In the genomic region with DNA sequence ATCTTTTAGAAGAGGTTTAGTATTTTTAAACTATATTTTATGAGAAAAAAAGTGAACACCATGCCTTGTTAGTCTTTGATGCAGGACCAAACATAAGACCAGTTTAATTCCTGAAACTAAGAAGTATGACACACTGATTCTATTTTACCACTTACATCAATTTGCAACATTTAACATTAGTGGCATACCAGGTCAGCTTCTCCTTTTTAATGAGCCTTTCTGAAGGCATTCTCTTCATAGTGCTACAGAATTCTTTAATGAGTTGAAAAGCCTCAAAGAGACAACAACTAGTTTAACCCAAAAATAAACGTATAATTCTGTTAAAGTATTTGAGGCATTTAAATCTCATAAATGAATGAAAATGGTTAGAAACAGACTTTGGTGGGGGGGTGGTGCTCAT, we compare ENCODE assay signal across 9 cellular contexts.
"Had no signal": no experiment of that assay in that cellular context is flagged by ENCODE, and none has a peak within 500 bp of the region (broad histone marks: within the 10 kb centered on the region; RNA-seq: fewer than 3 reads in every experiment).

No MANE protein-coding gene starts in this region.

- H3K9me3 ChIP-seq: HAP-1 had no signal

- H3K27ac ChIP-seq: GM23248 had no signal

- H3K4me3 Mint-ChIP-seq: GM23338, H9, HFFc6 had no signal

- ATAC-seq: GM23338, HCT116 had no signal

- H2AFZ ChIP-seq: GM23248, GM23338 had no signal

- H3K4me3 ChIP-seq: GM23248, GM23338, HAP-1 had no signal

- DNase-seq: GM23248, GOT3, H7, H9, HCEC 1CT, HFFc6 had no signal

- H3K36me3 ChIP-seq: HAP-1 had no signal

- H3K9ac ChIP-seq: GM23248 had no signal

- H3K4me2 ChIP-seq: GM23338 had no signal

- H3K9me3 Mint-ChIP-seq: GM23338, H9, HFFc6 had no signal

- H3K27ac Mint-ChIP-seq: GM23338, HFFc6 had no signal
